ENCODE assay signal across 9 cellular contexts in genomic region chr1:151989131-151989868, GRCh38. TPM values are rescaled to one million over a fixed set of nuclear protein-coding genes. Genes with fewer than 3 reads are reported as not detected.
DNase-seq lines count a peak whose midpoint lies in the region; ATAC-seq and TF ChIP-seq lines count a peak whose summit lies in the region.
"Had no signal": no experiment of that assay in that cellular context is flagged by ENCODE, and none has a peak within 500 bp of the region (broad histone marks: within the 10 kb centered on the region; RNA-seq: fewer than 3 reads in every experiment).

No MANE protein-coding gene starts in this region.

- peaks cover 74% of the 10 kb centered on the region for H3K4me1 Mint-ChIP-seq in activated CD4-positive, alpha-beta T cell treated with anti-CD3 and anti-CD28 coated beads for 36 hours

- H3K4me3 Mint-ChIP-seq in activated CD4-positive, alpha-beta T cell treated with anti-CD3 and anti-CD28 coated beads for 36 hours = no peak overlapping the region

- H3K9me3 ChIP-seq in HUES64 (ENCODE audit: insufficient read depth, low read depth, low read length) = no peaks in the 10 kb centered on the region

- CTCF ChIA-PET in activated CD4-positive, alpha-beta T cell treated with anti-CD3 and anti-CD28 coated beads for 36 hours (lab: Charles Lee) = interaction anchor here (1.0 to 12.5 kb wide), 5 partner anchors 12 to 80 kb away, joined by 3 to 98 read pairs (median 60); no protein-coding TSS in a partner anchor

- POLR2A ChIA-PET in activated CD4-positive, alpha-beta T cell treated with anti-CD3 and anti-CD28 coated beads for 36 hours (lab: Charles Lee) = interaction anchor here (1.2 kb wide), 1 partner anchor 12 kb away, joined by 4 read pairs; no protein-coding TSS in a partner anchor

- 0 out of 2 replicates have a peak overlapping the region, but pooled peaks have one; percentile 34 for H3K27ac ChIP-seq in HUES64 (ENCODE audit: low read depth, low read length)

- H3K4me3 ChIP-seq in HUES64 (ENCODE audit: low read length) (no peak overlapping the region), retinal pigment epithelial cell (ENCODE audit: low read length) (peak overlapping the region; percentile 9)

- H3K36me3 Mint-ChIP-seq in activated CD4-positive, alpha-beta T cell treated with anti-CD3 and anti-CD28 coated beads for 36 hours (ENCODE audit: low read depth) = peaks cover 31% of the 10 kb centered on the region

- TF ChIP-seq CTCF in retinal pigment epithelial cell (conservative IDR thresholded peaks at IDR 0.05; ENCODE audit: low read depth, low read length) = no peak

- H3K27me3 ChIP-seq in HUES64 (ENCODE audit: insufficient read depth, low read length) = peaks cover 30% of the 10 kb centered on the region

- peak; percentile 76 for DNase-seq in activated CD4-positive, alpha-beta T cell treated with anti-CD3 and anti-CD28 coated beads for 36 hours
- DNase-seq in retinal pigment epithelial cell (ENCODE audit: low read depth) = no peak
- DNase-seq in inferior parietal cortex (ENCODE audit: extremely low spot score) = no peak
- no peak for DNase-seq in Kasumi-1 (lab: John Stamatoyannopoulos, UW)
- DNase-seq: naive B cell had no signal

- no peaks in the 10 kb centered on the region for H3K27me3 Mint-ChIP-seq in activated CD4-positive, alpha-beta T cell treated with anti-CD3 and anti-CD28 coated beads for 36 hours

- no peaks in the 10 kb centered on the region for H3K9me3 Mint-ChIP-seq in activated CD4-positive, alpha-beta T cell treated with anti-CD3 and anti-CD28 coated beads for 36 hours (ENCODE audit: low read depth)
- H3K9me3 Mint-ChIP-seq: naive B cell had no signal

- H3K4me1 ChIP-seq in HUES64 (ENCODE audit: insufficient read depth, low read length) = peaks cover 55% of the 10 kb centered on the region

- ATAC-seq in activated CD4-positive, alpha-beta T cell treated with anti-CD3 and anti-CD28 coated beads for 36 hours = peak; percentile 57
- ATAC-seq in esophagus mucosa (peak; percentile 58), HG03439 (IDR thresholded peaks at IDR 0.05; ENCODE audit: unreplicated experiment) (no peak), HG02885 (IDR thresholded peaks at IDR 0.05; ENCODE audit: poor library complexity, unreplicated experiment) (no peak)

- 67% methylated on average over 6 of the region's 6 CpGs for WGBS in HUES64

- intact Hi-C loops in activated CD4-positive, alpha-beta T cell treated with anti-CD3 and anti-CD28 coated beads for 36 hours (cut with DNase I, micrococcal nuclease) = no loop called here

- H3K9ac ChIP-seq in HUES64 (ENCODE audit: low read depth, low read length) = no peak overlapping the region

- peaks cover 20% of the 10 kb centered on the region for H3K36me3 ChIP-seq in HUES64 (ENCODE audit: insufficient read depth, low read length)

- H3K27ac Mint-ChIP-seq in activated CD4-positive, alpha-beta T cell treated with anti-CD3 and anti-CD28 coated beads for 36 hours = peak overlapping the region; percentile 9

RNA-seq across cellular contexts. Expression of gene S100A10, which starts 4.4 kb away (rescaled TPM):
- 105 TPM for polyA plus RNA-seq in HUES64 (2013, experiment 1 of 2)
- 117 TPM for polyA plus RNA-seq in HUES64 (2013, experiment 2 of 2)
- 100 to 1,000 TPM; 230 to 246 TPM for total RNA-seq in activated CD4-positive, alpha-beta T cell treated with anti-CD3 and anti-CD28 coated beads for 36 hours
- 1,355 TPM for total RNA-seq in esophagus mucosa

RNA-seq across cellular contexts. Expression of gene S100A11, which starts 47.5 kb away (rescaled TPM):
- 260 TPM for polyA plus RNA-seq in HUES64 (2013, experiment 1 of 2)
- polyA plus RNA-seq in HUES64 (2013, experiment 2 of 2) = 289 TPM
- total RNA-seq in activated CD4-positive, alpha-beta T cell treated with anti-CD3 and anti-CD28 coated beads for 36 hours = 100 to 1,000 TPM; 264 to 361 TPM
- 2,220 TPM for total RNA-seq in esophagus mucosa

Comparison
In these comparisons a context has a peak if more than half of its experiments do, and no peak if none do; other contexts are left out.
1. ATAC-seq: peak in activated CD4-positive, alpha-beta T cell treated with anti-CD3 and anti-CD28 coated beads for 36 hours (single experiment) and esophagus mucosa (single experiment); none in HG03439 (single experiment) and HG02885 (single experiment).